Comparison of ENCODE assay signal across 21 cellular contexts in genomic region chr9:37719526-37719925, GRCh38.
"Had no signal": no experiment of that assay in that cellular context is flagged by ENCODE, and none has a peak within 500 bp of the region (broad histone marks: within the 10 kb centered on the region; RNA-seq: fewer than 3 reads in every experiment).

No MANE protein-coding gene starts in this region.

- H3K4me3 Mint-ChIP-seq: activated naive CD4-positive, alpha-beta T cell treated with anti-CD3 and anti-CD28 coated beads, Interleukin-2, amount 10 ng/mL, durations not matched to agents 7 days and 5 days; activated naive CD8-positive, alpha-beta T cell treated with anti-CD3 and anti-CD28 coated beads, Interleukin-2, amount 50 U/mL, for 24 hours; naive B cell; neural crest cell; stimulated activated naive CD8-positive, alpha-beta T cell treated with anti-CD3 and anti-CD28 coated beads, Interleukin-15, Interleukin-2, amounts not matched to agents 100 ng/mL and 50 ng/mL, for 24 hours had no signal

- H3K36me3 Mint-ChIP-seq: activated naive CD4-positive, alpha-beta T cell treated with anti-CD3 and anti-CD28 coated beads, Interleukin-2, amount 10 ng/mL, durations not matched to agents 7 days and 5 days; naive B cell had no signal

- ATAC-seq: activated naive CD8-positive, alpha-beta T cell treated with anti-CD3 and anti-CD28 coated beads, Interleukin-2, amount 50 U/mL, for 24 hours; left ventricle myocardium superior; mucosa of descending colon had no signal

- H3K9me3 Mint-ChIP-seq: activated naive CD4-positive, alpha-beta T cell treated with anti-CD3 and anti-CD28 coated beads, Interleukin-2, amount 10 ng/mL, durations not matched to agents 7 days and 5 days; activated naive CD8-positive, alpha-beta T cell treated with anti-CD3 and anti-CD28 coated beads, Interleukin-2, amount 50 U/mL, for 24 hours; naive B cell; neural crest cell; stimulated activated naive CD8-positive, alpha-beta T cell treated with anti-CD3 and anti-CD28 coated beads, Interleukin-15, Interleukin-2, amounts not matched to agents 100 ng/mL and 50 ng/mL, for 24 hours had no signal

- H3K4me1 Mint-ChIP-seq: activated naive CD4-positive, alpha-beta T cell treated with anti-CD3 and anti-CD28 coated beads, Interleukin-2, amount 10 ng/mL, durations not matched to agents 7 days and 5 days; activated naive CD8-positive, alpha-beta T cell treated with anti-CD3 and anti-CD28 coated beads, Interleukin-2, amount 50 U/mL, for 24 hours; naive B cell; neural crest cell had no signal

- H3K27ac Mint-ChIP-seq: activated naive CD4-positive, alpha-beta T cell treated with anti-CD3 and anti-CD28 coated beads, Interleukin-2, amount 10 ng/mL, durations not matched to agents 7 days and 5 days; activated naive CD8-positive, alpha-beta T cell treated with anti-CD3 and anti-CD28 coated beads, Interleukin-2, amount 50 U/mL, for 24 hours; stimulated activated naive CD8-positive, alpha-beta T cell treated with anti-CD3 and anti-CD28 coated beads, Interleukin-15, Interleukin-2, amounts not matched to agents 100 ng/mL and 50 ng/mL, for 24 hours had no signal

- H3K4me3 ChIP-seq: dorsolateral prefrontal cortex, mucosa of descending colon, transverse colon, uterus had no signal

- DNase-seq: activated CD4-positive, CD25-positive, alpha-beta regulatory T cell treated with anti-CD3 and anti-CD28 coated beads, Interleukin-2, amount 50 U/mL, for 72 hours; activated CD8-positive, alpha-beta memory T cell treated with anti-CD3 and anti-CD28 coated beads for 24 hours; activated CD8-positive, alpha-beta memory T cell treated with anti-CD3 and anti-CD28 coated beads, Interleukin-2, amount 50 U/mL, for 48 hours; activated effector memory CD4-positive, alpha-beta T cell treated with Interleukin-2 at 50 U/mL for 16 hours; activated naive CD4-positive, alpha-beta T cell treated with anti-CD3 and anti-CD28 coated beads, Interleukin-2, amount 10 ng/mL, durations not matched to agents 7 days and 5 days; activated naive CD8-positive, alpha-beta T cell treated with anti-CD3 and anti-CD28 coated beads, Interleukin-2, amount 50 U/mL, for 24 hours; activated T-cell treated with anti-CD3 and anti-CD28 coated beads, Interleukin-2, amount 50 U/mL, for 48 hours; aorta; brain microvascular endothelial cell; central memory CD4-positive, alpha-beta T cell; dorsolateral prefrontal cortex; foreskin fibroblast; left ventricle myocardium superior; mesenchymal stem cell; mucosa of descending colon; naive B cell; stimulated activated CD4-positive, alpha-beta T cell treated with anti-CD3 and anti-CD28 coated beads, Interleukin-2, amount 100 ng/mL, for 24 hours; transverse colon; uterus had no signal
